Comparison of ENCODE assay signal across 17 cellular contexts in the genomic region with DNA sequence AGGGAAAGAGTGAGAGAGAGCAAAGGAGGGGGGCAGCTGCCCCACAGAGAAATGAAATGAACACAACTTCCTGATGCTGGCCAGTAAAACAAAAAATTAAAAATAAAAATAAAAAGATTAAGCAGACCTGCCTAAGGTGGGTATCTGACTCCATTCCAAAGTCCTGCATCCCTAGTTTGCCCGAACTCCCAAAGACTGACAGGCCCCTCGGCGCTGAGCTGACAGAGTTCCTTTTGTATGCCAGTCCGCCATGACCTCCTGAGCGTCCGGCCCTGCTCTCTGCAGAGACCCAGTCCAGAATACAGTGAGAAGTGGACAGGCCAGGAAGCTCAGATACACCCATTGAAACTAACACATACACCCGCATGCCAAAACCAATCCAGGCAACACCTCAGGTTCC. TPM values are rescaled to one million over a fixed set of nuclear protein-coding genes. Genes with fewer than 3 reads are reported as not detected.
A peak's percentile ranks its signal among the peaks of the same experiment; 100 is the strongest.
DNase-seq lines count a peak whose midpoint lies in the region; ATAC-seq and TF ChIP-seq lines count a peak whose summit lies in the region.
"Had no signal": no experiment of that assay in that cellular context is flagged by ENCODE, and none has a peak within 500 bp of the region (broad histone marks: within the 10 kb centered on the region; RNA-seq: fewer than 3 reads in every experiment).

No MANE protein-coding gene starts in this region.

- H4K12ac ChIP-seq in trophoblast cell (ENCODE audit: low read depth, low read length) = no peak overlapping the region

- no peak overlapping the region for H2BK12ac ChIP-seq in trophoblast cell (ENCODE audit: low read length)

- no peak overlapping the region for H2BK5ac ChIP-seq in trophoblast cell (ENCODE audit: low read depth, low read length, poor library complexity)

- no peak overlapping the region for H2AK5ac ChIP-seq in trophoblast cell (ENCODE audit: low read length)

- no peak overlapping the region for H2BK120ac ChIP-seq in trophoblast cell (ENCODE audit: insufficient read depth, low read length, poor library complexity)

- peaks cover 8% of the 10 kb centered on the region for H3K4me1 Mint-ChIP-seq in WTC11
- H3K4me1 Mint-ChIP-seq in neural crest cell = peaks cover 19% of the 10 kb centered on the region
- H3K4me1 Mint-ChIP-seq in chondrocyte (ENCODE audit: low read depth) = no peaks in the 10 kb centered on the region
- H3K4me1 Mint-ChIP-seq: CD4-positive, alpha-beta memory T cell had no signal

- no peak overlapping the region for H4K91ac ChIP-seq in trophoblast cell (ENCODE audit: low read depth, low read length)

- no peak overlapping the region for H3K14ac ChIP-seq in trophoblast cell (ENCODE audit: low read length)

- H3K9me3 ChIP-seq in trophoblast cell (ENCODE audit: insufficient read depth, low read depth, low read length) = no peaks in the 10 kb centered on the region

- H3K27ac Mint-ChIP-seq in WTC11 = no peak overlapping the region
- peak overlapping the region; percentile 52 for H3K27ac Mint-ChIP-seq in neural crest cell (ENCODE audit: unreplicated experiment)
- no peak overlapping the region for H3K27ac Mint-ChIP-seq in chondrocyte (ENCODE audit: unreplicated experiment)
- H3K27ac Mint-ChIP-seq: CD4-positive, alpha-beta memory T cell had no signal

- peak overlapping the region; percentile 15 for H3K4me3 ChIP-seq in trophoblast cell (ENCODE audit: low read depth, low read length)

- WGBS in trophoblast cell (ENCODE audit: extremely low coverage, insufficient coverage, insufficient read length) = no CpG with 5 or more reads among the region's 7 CpGs

- no peak overlapping the region for H3K23ac ChIP-seq in trophoblast cell (ENCODE audit: low read length)

- no peaks in the 10 kb centered on the region for H3K79me1 ChIP-seq in trophoblast cell (ENCODE audit: low read length)

- TF ChIP-seq CTCF in WTC11 (IDR thresholded peaks at IDR 0.05) (no peak), neural crest cell (conservative IDR thresholded peaks at IDR 0.05) (no peak), chondrocyte (IDR thresholded peaks at IDR 0.05) (no peak)

- H3K9ac ChIP-seq in trophoblast cell (ENCODE audit: low read length) = no peak overlapping the region

- no peak for DNase-seq in WTC11 (ENCODE audit: low spot score)
- DNase-seq in neural crest cell (ENCODE audit: low read depth, low spot score) = peak; percentile 10
- DNase-seq in trophoblast cell = no peak
- no peak for DNase-seq in chondrocyte (ENCODE audit: low spot score)
- DNase-seq: C1 segment of cervical spinal cord; Calu3; CD4-positive, alpha-beta memory T cell; COR-L47; DMS53; DMS79 treated with DMSO at 0.1 percent for 48 hours; GF-D8; H7; HCEC 1CT had no signal

- no peak overlapping the region for H2AFZ ChIP-seq in trophoblast cell (ENCODE audit: insufficient read depth, low read length, poor library complexity)

- H3K4ac ChIP-seq in trophoblast cell (ENCODE audit: low read depth, low read length) = no peak overlapping the region

- no peak overlapping the region for H3K4me2 ChIP-seq in trophoblast cell (ENCODE audit: low read length)

- CTCF ChIA-PET in WTC11 (lab: Charles Lee) = no interaction called here

- no peak overlapping the region for H3K27ac ChIP-seq in trophoblast cell (ENCODE audit: low read depth, low read length)

- H3K18ac ChIP-seq in trophoblast cell (ENCODE audit: low read length) = no peak overlapping the region

- no peak overlapping the region for H3K4me3 Mint-ChIP-seq in WTC11
- H3K4me3 Mint-ChIP-seq in neural crest cell = no peak overlapping the region
- H3K4me3 Mint-ChIP-seq in chondrocyte (ENCODE audit: unreplicated experiment) = no peak overlapping the region
- H3K4me3 Mint-ChIP-seq: CD4-positive, alpha-beta memory T cell had no signal

- H3K79me2 ChIP-seq in trophoblast cell (ENCODE audit: control insufficient read depth, insufficient read depth, low read length, poor library complexity) = no peaks in the 10 kb centered on the region

- no peak overlapping the region for H4K8ac ChIP-seq in trophoblast cell (ENCODE audit: low read depth, low read length)

- H3K4me1 ChIP-seq in trophoblast cell (ENCODE audit: control insufficient read depth in 1 of 2, insufficient read depth in 2 of 2, low read length in 2 of 2) = peaks cover 0 to 2% of the 10 kb centered on the region in 2 experiments

- H3K36me3 ChIP-seq in trophoblast cell (ENCODE audit: control insufficient read depth in 1 of 2, insufficient read depth in 2 of 2, low read length in 2 of 2) = no peaks in the 10 kb centered on the region

- H3K27me3 Mint-ChIP-seq in WTC11 (ENCODE audit: low read depth) (no peaks in the 10 kb centered on the region), neural crest cell (ENCODE audit: low read depth) (peaks cover 2% of the 10 kb centered on the region), chondrocyte (ENCODE audit: low read depth) (peaks cover 39% of the 10 kb centered on the region)

- no peaks in the 10 kb centered on the region for H3K27me3 ChIP-seq in trophoblast cell (ENCODE audit: insufficient read depth, low read length)

- ATAC-seq in WTC11 (no peak), HG03565 (IDR thresholded peaks at IDR 0.05; ENCODE audit: unreplicated experiment) (no peak), HG03045 (IDR thresholded peaks at IDR 0.05; ENCODE audit: unreplicated experiment) (no peak)

- no peaks in the 10 kb centered on the region for H3K36me3 Mint-ChIP-seq in WTC11
- no peaks in the 10 kb centered on the region for H3K36me3 Mint-ChIP-seq in neural crest cell (ENCODE audit: low read depth)
- H3K36me3 Mint-ChIP-seq in chondrocyte (ENCODE audit: low read depth) = no peaks in the 10 kb centered on the region
- H3K36me3 Mint-ChIP-seq: CD4-positive, alpha-beta memory T cell had no signal

- no peaks in the 10 kb centered on the region for H3K9me3 Mint-ChIP-seq in WTC11
- no peaks in the 10 kb centered on the region for H3K9me3 Mint-ChIP-seq in neural crest cell
- H3K9me3 Mint-ChIP-seq in chondrocyte (ENCODE audit: low read depth) = no peaks in the 10 kb centered on the region

- POLR2A ChIA-PET in WTC11 (lab: Charles Lee) = no interaction called here

TF ChIP-seq in WTC11, 78 proteins besides CTCF, POLR2A, EP300 and RAD21:
- TF ChIP-seq, protein P1, sequence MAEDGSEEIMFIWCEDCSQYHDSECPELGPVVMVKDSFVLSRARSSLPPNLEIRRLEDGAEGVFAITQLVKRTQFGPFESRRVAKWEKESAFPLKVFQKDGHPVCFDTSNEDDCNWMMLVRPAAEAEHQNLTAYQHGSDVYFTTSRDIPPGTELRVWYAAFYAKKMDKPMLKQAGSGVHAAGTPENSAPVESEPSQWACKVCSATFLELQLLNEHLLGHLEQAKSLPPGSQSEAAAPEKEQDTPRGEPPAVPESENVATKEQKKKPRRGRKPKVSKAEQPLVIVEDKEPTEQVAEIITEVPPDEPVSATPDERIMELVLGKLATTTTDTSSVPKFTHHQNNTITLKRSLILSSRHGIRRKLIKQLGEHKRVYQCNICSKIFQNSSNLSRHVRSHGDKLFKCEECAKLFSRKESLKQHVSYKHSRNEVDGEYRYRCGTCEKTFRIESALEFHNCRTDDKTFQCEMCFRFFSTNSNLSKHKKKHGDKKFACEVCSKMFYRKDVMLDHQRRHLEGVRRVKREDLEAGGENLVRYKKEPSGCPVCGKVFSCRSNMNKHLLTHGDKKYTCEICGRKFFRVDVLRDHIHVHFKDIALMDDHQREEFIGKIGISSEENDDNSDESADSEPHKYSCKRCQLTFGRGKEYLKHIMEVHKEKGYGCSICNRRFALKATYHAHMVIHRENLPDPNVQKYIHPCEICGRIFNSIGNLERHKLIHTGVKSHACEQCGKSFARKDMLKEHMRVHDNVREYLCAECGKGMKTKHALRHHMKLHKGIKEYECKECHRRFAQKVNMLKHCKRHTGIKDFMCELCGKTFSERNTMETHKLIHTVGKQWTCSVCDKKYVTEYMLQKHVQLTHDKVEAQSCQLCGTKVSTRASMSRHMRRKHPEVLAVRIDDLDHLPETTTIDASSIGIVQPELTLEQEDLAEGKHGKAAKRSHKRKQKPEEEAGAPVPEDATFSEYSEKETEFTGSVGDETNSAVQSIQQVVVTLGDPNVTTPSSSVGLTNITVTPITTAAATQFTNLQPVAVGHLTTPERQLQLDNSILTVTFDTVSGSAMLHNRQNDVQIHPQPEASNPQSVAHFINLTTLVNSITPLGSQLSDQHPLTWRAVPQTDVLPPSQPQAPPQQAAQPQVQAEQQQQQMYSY (CRISPR knock-in tag; IDR thresholded peaks at IDR 0.05) = peak; percentile 60
- no peak for TF ChIP-seq NFE2L1 (CRISPR knock-in tag; IDR thresholded peaks at IDR 0.05)
- no peak for TF ChIP-seq USF2 (CRISPR knock-in tag; IDR thresholded peaks at IDR 0.05)
- TF ChIP-seq CREB1 (CRISPR knock-in tag; IDR thresholded peaks at IDR 0.05) = no peak
- no peak for TF ChIP-seq IRF2 (CRISPR knock-in tag; IDR thresholded peaks at IDR 0.05; ENCODE audit: borderline replicate concordance, low read depth)
- TF ChIP-seq SP1 (CRISPR knock-in tag; conservative IDR thresholded peaks at IDR 0.05) = no peak
- no peak for TF ChIP-seq SOX15 (CRISPR knock-in tag; IDR thresholded peaks at IDR 0.05)
- TF ChIP-seq E2F5 (CRISPR knock-in tag; IDR thresholded peaks at IDR 0.05) = no peak

RNA-seq across cellular contexts. Expression of gene CHDH, which starts 54.9 kb away (rescaled TPM):
- total RNA-seq in WTC11 (2021) (9.5 to 11.7 TPM (median 10.6 TPM) in 3 replicates), neural crest cell (3.0 and 4.3 TPM in 2 replicates), chondrocyte (0.46 to 0.67 TPM (median 0.60 TPM) in 3 replicates)
- polyA plus RNA-seq in trophoblast cell (2013) = 0.40 and 0.55 TPM in 2 replicates
- total RNA-seq: A673 had no signal

RNA-seq across cellular contexts. Expression of gene IL17RB, which starts 55.1 kb away (rescaled TPM):
- total RNA-seq in WTC11 (2021) = 5.3 to 6.4 TPM (median 5.6 TPM) in 3 replicates
- total RNA-seq in neural crest cell = 2.4 and 3.1 TPM in 2 replicates
- 1.2 and 1.3 TPM in 2 replicates for polyA plus RNA-seq in trophoblast cell (2013)
- 0.22 to 0.36 TPM (median 0.31 TPM) in 3 replicates for total RNA-seq in chondrocyte
- total RNA-seq: A172, A673 had no signal
